In genomic region chr11:122294041-122294440, GRCh38 we compare ENCODE assay signal across 26 cellular contexts.
"Had no signal": no experiment of that assay in that cellular context is flagged by ENCODE, and none has a peak within 500 bp of the region (broad histone marks: within the 10 kb centered on the region; RNA-seq: fewer than 3 reads in every experiment).

No MANE protein-coding gene starts in this region.

- H3K9ac ChIP-seq: neural progenitor cell, parathyroid adenoma had no signal

- H3K9me3 ChIP-seq: ovary, psoas muscle, testis, vagina had no signal

- H3K4me3 ChIP-seq: neural progenitor cell, ovary, psoas muscle, right lobe of liver, sigmoid colon, stomach, suprapubic skin, testis, tibial nerve, upper lobe of left lung, vagina had no signal

- H3K27me3 ChIP-seq: neural progenitor cell, ovary, right lobe of liver, sigmoid colon, stomach, suprapubic skin, testis, tibial nerve, upper lobe of left lung, vagina had no signal

- H3K4me1 Mint-ChIP-seq: natural killer cell; stimulated activated effector memory CD8-positive, alpha-beta T cell treated with anti-CD3 and anti-CD28 coated beads, Interleukin-12 subunit alpha, Interleukin-12 subunit beta, amount 100 ng/mL, for 72 hours; stimulated activated naive B cell treated with anti-CD40 and anti-IgM and Interleukin-4, amounts not matched to agents 10 μg/mL and 1 μg/mL and 100 μg/mL, for 72 hours had no signal

- H3K4me2 ChIP-seq: neural progenitor cell had no signal

- H3K36me3 Mint-ChIP-seq: natural killer cell; stimulated activated effector memory CD8-positive, alpha-beta T cell treated with anti-CD3 and anti-CD28 coated beads, Interleukin-12 subunit alpha, Interleukin-12 subunit beta, amount 100 ng/mL, for 72 hours; stimulated activated naive B cell treated with anti-CD40 and anti-IgM and Interleukin-4, amounts not matched to agents 10 μg/mL and 1 μg/mL and 100 μg/mL, for 72 hours had no signal

- DNase-seq: natural killer cell; occipital lobe; ovary; psoas muscle; right cardiac atrium; right lobe of liver; sigmoid colon; small intestine; stimulated activated CD4-positive, alpha-beta T cell treated with anti-CD3 and anti-CD28 coated beads, Interleukin-15, amount 100 ng/mL, for 24 hours; stimulated activated CD4-positive, alpha-beta T cell treated with anti-CD3 and anti-CD28 coated beads, Interleukin-2, amount 100 ng/mL, for 24 hours; stimulated activated CD4-positive, alpha-beta T cell treated with anti-CD3 and anti-CD28 coated beads, Interleukin-2, amount 100 ng/mL, for 48 hours; stimulated activated CD4-positive, alpha-beta T cell treated with anti-CD3 and anti-CD28 coated beads, Interleukin-4, amount 100 ng/mL, for 24 hours; stimulated activated naive B cell treated with anti-CD40 and anti-IgM and Interleukin-4, amounts not matched to agents 10 μg/mL and 1 μg/mL and 100 μg/mL, for 72 hours; stimulated activated naive CD4-positive, alpha-beta T cell treated with Interleukin-2 at 50 U/mL for 16 hours; stomach; upper lobe of left lung had no signal

- H3K79me2 ChIP-seq: parathyroid adenoma had no signal

- H3K4me3 Mint-ChIP-seq: natural killer cell; nephron; neural progenitor cell; stimulated activated effector memory CD8-positive, alpha-beta T cell treated with anti-CD3 and anti-CD28 coated beads, Interleukin-12 subunit alpha, Interleukin-12 subunit beta, amount 100 ng/mL, for 72 hours; stimulated activated naive B cell treated with anti-CD40 and anti-IgM and Interleukin-4, amounts not matched to agents 10 μg/mL and 1 μg/mL and 100 μg/mL, for 72 hours; stimulated activated naive CD8-positive, alpha-beta T cell treated with anti-CD3 and anti-CD28 coated beads, Interleukin-15, Interleukin-2, amounts not matched to agents 100 ng/mL and 50 ng/mL, for 24 hours had no signal

- H3K36me3 ChIP-seq: neural progenitor cell, ovary, right lobe of liver, sigmoid colon, stomach, suprapubic skin, tibial nerve, upper lobe of left lung, vagina had no signal

- H3K27ac ChIP-seq: neural progenitor cell, ovary, parathyroid adenoma, psoas muscle, right lobe of liver, sigmoid colon, stomach, suprapubic skin, testis, tibial nerve, upper lobe of left lung had no signal

- ATAC-seq: natural killer cell; psoas muscle; stimulated activated effector memory CD8-positive, alpha-beta T cell treated with anti-CD3 and anti-CD28 coated beads, Interleukin-12 subunit alpha, Interleukin-12 subunit beta, amount 100 ng/mL, for 72 hours; stimulated activated naive B cell treated with anti-CD40 and anti-IgM and Interleukin-4, amounts not matched to agents 10 μg/mL and 1 μg/mL and 100 μg/mL, for 72 hours had no signal

- H2AFZ ChIP-seq: neural progenitor cell, parathyroid adenoma had no signal

- H3K27me3 Mint-ChIP-seq: progenitor cell of endocrine pancreas; stimulated activated naive CD8-positive, alpha-beta T cell treated with anti-CD3 and anti-CD28 coated beads, Interleukin-15, Interleukin-2, amounts not matched to agents 100 ng/mL and 50 ng/mL, for 24 hours had no signal

- H3K4me1 ChIP-seq: neural progenitor cell, parathyroid adenoma, psoas muscle, right lobe of liver, sigmoid colon, stomach, suprapubic skin, testis, tibial nerve, upper lobe of left lung, vagina had no signal

- H3K27ac Mint-ChIP-seq: natural killer cell; nephron; neural progenitor cell; progenitor cell of endocrine pancreas; stimulated activated effector memory CD8-positive, alpha-beta T cell treated with anti-CD3 and anti-CD28 coated beads, Interleukin-12 subunit alpha, Interleukin-12 subunit beta, amount 100 ng/mL, for 72 hours; stimulated activated naive B cell treated with anti-CD40 and anti-IgM and Interleukin-4, amounts not matched to agents 10 μg/mL and 1 μg/mL and 100 μg/mL, for 72 hours; stimulated activated naive CD8-positive, alpha-beta T cell treated with anti-CD3 and anti-CD28 coated beads, Interleukin-15, Interleukin-2, amounts not matched to agents 100 ng/mL and 50 ng/mL, for 24 hours had no signal
